Comparison of ENCODE assay signal across 15 cellular contexts in the genomic region with DNA sequence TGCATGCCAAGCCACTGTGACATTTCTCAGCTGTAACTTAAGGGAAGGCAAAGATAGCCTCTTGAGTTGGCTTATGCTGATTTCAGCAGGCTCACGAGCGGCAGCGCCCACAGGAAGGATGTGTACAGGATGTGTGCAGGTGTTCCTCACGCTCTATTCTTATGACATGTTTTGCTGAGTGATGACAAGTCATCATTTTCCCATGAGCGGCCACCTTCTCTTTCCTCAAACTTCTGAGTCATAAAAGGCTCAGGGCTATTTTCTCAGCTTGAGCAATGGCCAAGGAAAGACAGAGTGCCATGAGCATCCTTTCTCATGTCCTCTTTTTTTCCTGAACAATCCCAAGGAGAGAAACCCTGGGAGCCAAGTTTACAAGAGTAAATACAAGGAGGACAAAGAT.
A peak's percentile ranks its signal among the peaks of the same experiment; 100 is the strongest.
DNase-seq lines count a peak whose midpoint lies in the region; ATAC-seq and TF ChIP-seq lines count a peak whose summit lies in the region.
"Had no signal": no experiment of that assay in that cellular context is flagged by ENCODE, and none has a peak within 500 bp of the region (broad histone marks: within the 10 kb centered on the region; RNA-seq: fewer than 3 reads in every experiment).

No MANE protein-coding gene starts in this region.

- H3K27ac ChIP-seq in MM.1S (ENCODE audit: low read length) (peak overlapping the region; percentile 87), breast epithelium (peak overlapping the region; percentile 23 to 30), osteoblast (ENCODE audit: low read depth, low read length) (no peak overlapping the region)
- H3K27ac ChIP-seq: brain microvascular endothelial cell had no signal

- H3K4me3 ChIP-seq in MM.1S (ENCODE audit: low read length): no peak overlapping the region
- H3K4me3 ChIP-seq in breast epithelium: no peak overlapping the region
- no peak overlapping the region for H3K4me3 ChIP-seq in osteoblast (ENCODE audit: insufficient read depth, low read length)

- no peaks in the 10 kb centered on the region for H3K9me3 ChIP-seq in MM.1S (replicated peaks; ENCODE audit: insufficient read depth, low read length)
- H3K9me3 ChIP-seq in breast epithelium: no peaks in the 10 kb centered on the region
- H3K9me3 ChIP-seq in osteoblast (ENCODE audit: low read depth, low read length): no peaks in the 10 kb centered on the region

- H3K79me2 ChIP-seq in MM.1S (ENCODE audit: low read length) (no peaks in the 10 kb centered on the region), osteoblast (ENCODE audit: insufficient read depth, low read length) (no peaks in the 10 kb centered on the region)

- TF ChIP-seq CTCF in MM.1S (IDR thresholded peaks at IDR 0.05; ENCODE audit: low read length) (no peak), breast epithelium (IDR thresholded peaks at IDR 0.05) (no peak), osteoblast (IDR thresholded peaks at IDR 0.05; ENCODE audit: extremely low read depth, low read depth, low read length) (no peak)

- TF ChIP-seq POLR2A in breast epithelium (IDR thresholded peaks at IDR 0.05): no peak

- H3K4me2 ChIP-seq in MM.1S (ENCODE audit: low read depth, low read length): peak overlapping the region; percentile 40
- H3K4me2 ChIP-seq in osteoblast (ENCODE audit: insufficient read depth, low read length): no peak overlapping the region

- DNase-seq in A172 (ENCODE audit: low spot score) (peak; percentile 72), ELR (ENCODE audit: low read depth) (peak; percentile 94), MM.1S (peak; percentile 98), breast epithelium (ENCODE audit: low spot score in 2 of 2) (peak in 1 of 2 donors; percentile 39), DMS114 treated with DMSO at 0.1 percent for 48 hours (lab: John Stamatoyannopoulos, UW; ENCODE audit: unreplicated experiment) (no peak), osteoblast (ENCODE audit: insufficient read length, low spot score, missing footprints) (no peak)
- DNase-seq: activated B cell treated with CpG ODN at 0.5 μM for 24 hours; brain microvascular endothelial cell; endodermal cell; naive thymus-derived CD4-positive, alpha-beta T cell; NCI-H187; stimulated activated CD4-positive, alpha-beta T cell treated with anti-CD3 and anti-CD28 coated beads, Interleukin-2, amount 100 ng/mL, for 48 hours had no signal

- H3K36me3 ChIP-seq in MM.1S (replicated peaks; ENCODE audit: insufficient read depth, low read length): no peaks in the 10 kb centered on the region
- no peaks in the 10 kb centered on the region for H3K36me3 ChIP-seq in breast epithelium
- no peaks in the 10 kb centered on the region for H3K36me3 ChIP-seq in osteoblast (ENCODE audit: insufficient read depth, low read length)
- H3K36me3 ChIP-seq: brain microvascular endothelial cell had no signal

- H3K9ac ChIP-seq in MM.1S (ENCODE audit: low read length): peak overlapping the region; percentile 24

- intact Hi-C loops in breast epithelium (cut with DNase I; ENCODE audit: low total_unique reads): no loop called here

- no peaks in the 10 kb centered on the region for H3K9me2 ChIP-seq in MM.1S (replicated peaks; ENCODE audit: insufficient read depth, low read length)

- peaks cover 21% of the 10 kb centered on the region for H3F3A ChIP-seq in MM.1S (ENCODE audit: insufficient read depth, low read length)

- H3K4me1 ChIP-seq in MM.1S (ENCODE audit: low read length) (peaks cover 32% of the 10 kb centered on the region), breast epithelium (no peaks in the 10 kb centered on the region), osteoblast (ENCODE audit: insufficient read depth, low read length) (no peaks in the 10 kb centered on the region)

- H3K27me3 ChIP-seq in MM.1S (replicated peaks; ENCODE audit: insufficient read depth, low read length) (no peaks in the 10 kb centered on the region), breast epithelium (no peaks in the 10 kb centered on the region), osteoblast (ENCODE audit: insufficient read depth, low read length) (no peaks in the 10 kb centered on the region)
- H3K27me3 ChIP-seq: brain microvascular endothelial cell had no signal

- ATAC-seq in GM19397 (IDR thresholded peaks at IDR 0.05; ENCODE audit: unreplicated experiment) (no peak), HG02970 (IDR thresholded peaks at IDR 0.05; ENCODE audit: low FRiP score, unreplicated experiment) (no peak)
- ATAC-seq: naive thymus-derived CD4-positive, alpha-beta T cell; stimulated activated memory B cell treated with anti-CD40 and anti-IgM and Interleukin-4, amounts not matched to agents 10 μg/mL and 1 μg/mL and 100 μg/mL, for 72 hours had no signal

- H2AFZ ChIP-seq in MM.1S (ENCODE audit: low read length) (peak overlapping the region; percentile 13), osteoblast (ENCODE audit: low read length) (no peak overlapping the region)

- H4K20me1 ChIP-seq in MM.1S (ENCODE audit: insufficient read depth, low read length): no peaks in the 10 kb centered on the region
- H4K20me1 ChIP-seq in osteoblast (ENCODE audit: insufficient read depth, low read length): no peaks in the 10 kb centered on the region

Comparison
In these comparisons a context has a peak if more than half of its experiments do, and no peak if none do; other contexts are left out.
1. DNase-seq: peak in A172 (single experiment), ELR (single experiment) and MM.1S (single experiment); none in DMS114 treated with DMSO at 0.1 percent for 48 hours (single experiment) and osteoblast (single experiment).